11 cellular contexts compared by ENCODE assay signal in genomic region chr12:128190614-128191013, GRCh38.
A peak's percentile ranks its signal among the peaks of the same experiment; 100 is the strongest.
DNase-seq lines count a peak whose midpoint lies in the region; ATAC-seq and TF ChIP-seq lines count a peak whose summit lies in the region.
"Had no signal": no experiment of that assay in that cellular context is flagged by ENCODE, and none has a peak within 500 bp of the region (broad histone marks: within the 10 kb centered on the region; RNA-seq: fewer than 3 reads in every experiment).

No MANE protein-coding gene starts in this region.

- no peaks in the 10 kb centered on the region for H3K36me3 Mint-ChIP-seq in nephron progenitor cell (ENCODE audit: low read depth)

- H3K9me3 ChIP-seq in Karpas-422 (ENCODE audit: low read length) (no peaks in the 10 kb centered on the region), uterus (no peaks in the 10 kb centered on the region)

- no peak overlapping the region for H3K27ac Mint-ChIP-seq in nephron progenitor cell
- H3K27ac Mint-ChIP-seq: activated T-helper 1 cell treated with anti-CD3 and anti-CD28 coated beads, Interleukin-12 subunit alpha, Interleukin-12 subunit beta, Interleukin-2, Interleukin-4 antibody, amounts not matched to agents 30 ng/mL and 10 ng/mL and 1 ng/mL, durations not matched to agents 14 hours and 24 hours and 36 hours had no signal

- H4K20me1 ChIP-seq in Karpas-422 (ENCODE audit: insufficient read depth, low read depth, low read length), result no peaks in the 10 kb centered on the region

- intact Hi-C loops in uterus (cut with DNase I; ENCODE audit: low total_unique reads), result no loop called here

- in situ Hi-C loops in astrocyte of the cerebellum (cut with HindIII; ENCODE audit: low sequenced_read_pairs), result no loop called here

- no peaks in the 10 kb centered on the region for H3K4me1 Mint-ChIP-seq in nephron progenitor cell
- H3K4me1 Mint-ChIP-seq: central memory CD8-positive, alpha-beta T cell had no signal

- DNase-seq in Daoy (ENCODE audit: low read depth), result peak; percentile 25
- DNase-seq in Karpas-422, result peak; percentile 79
- no peak for DNase-seq in astrocyte of the cerebellum (ENCODE audit: low read depth)
- peak; percentile 80 for DNase-seq in nephron progenitor cell
- no peak for DNase-seq in uterus
- DNase-seq in GM19238 (ENCODE audit: insufficient read length, low spot score), result no peak
- DNase-seq: EL, small intestine had no signal

- H3K27me3 Mint-ChIP-seq in nephron progenitor cell (ENCODE audit: low read depth, poor library complexity), result no peaks in the 10 kb centered on the region
- H3K27me3 Mint-ChIP-seq: central memory CD8-positive, alpha-beta T cell had no signal

- peak overlapping the region; percentile 54 for H3K4me3 Mint-ChIP-seq in nephron progenitor cell
- H3K4me3 Mint-ChIP-seq: activated T-helper 1 cell treated with anti-CD3 and anti-CD28 coated beads, Interleukin-12 subunit alpha, Interleukin-12 subunit beta, Interleukin-2, Interleukin-4 antibody, amounts not matched to agents 30 ng/mL and 10 ng/mL and 1 ng/mL, durations not matched to agents 14 hours and 24 hours and 36 hours; central memory CD8-positive, alpha-beta T cell had no signal

- H3K4me3 ChIP-seq in Karpas-422 (ENCODE audit: low read length), result no peak overlapping the region
- H3K4me3 ChIP-seq in astrocyte of the cerebellum (ENCODE audit: low read depth, low read length), result no peak overlapping the region
- no peak overlapping the region for H3K4me3 ChIP-seq in uterus

- TF ChIP-seq POLR2A in uterus (IDR thresholded peaks at IDR 0.05), result no peak

- H3K9me2 ChIP-seq in Karpas-422 (replicated peaks; ENCODE audit: insufficient read depth, low read length), result no peaks in the 10 kb centered on the region

- no peak overlapping the region for H3K4me2 ChIP-seq in Karpas-422 (ENCODE audit: low read depth, low read length, poor library complexity, severe bottlenecking)

- no peak overlapping the region for H3K27ac ChIP-seq in Karpas-422 (ENCODE audit: low read length)
- H3K27ac ChIP-seq in uterus, result no peak overlapping the region

- H3K36me3 ChIP-seq in Karpas-422 (ENCODE audit: insufficient read depth, low read length), result no peaks in the 10 kb centered on the region
- H3K36me3 ChIP-seq in uterus, result no peaks in the 10 kb centered on the region

- no peak overlapping the region for H2AFZ ChIP-seq in Karpas-422 (ENCODE audit: low read length)

- no peak for ATAC-seq in HG02798 (IDR thresholded peaks at IDR 0.05; ENCODE audit: poor library complexity, unreplicated experiment)

- TF ChIP-seq CTCF in astrocyte of the cerebellum (IDR thresholded peaks at IDR 0.05; ENCODE audit: low read depth, low read length, missing control alignments) (peak; percentile 4), nephron progenitor cell (IDR thresholded peaks at IDR 0.05) (peak; percentile 83), uterus (IDR thresholded peaks at IDR 0.05) (no peak)

- H3K27me3 ChIP-seq in Karpas-422 (ENCODE audit: low read length) (no peaks in the 10 kb centered on the region), uterus (no peaks in the 10 kb centered on the region)

- H3K4me1 ChIP-seq in Karpas-422 (ENCODE audit: low read length) (no peaks in the 10 kb centered on the region), uterus (no peaks in the 10 kb centered on the region)

- H3K9ac ChIP-seq in Karpas-422 (ENCODE audit: low read length), result no peak overlapping the region

- no peaks in the 10 kb centered on the region for H3K79me2 ChIP-seq in Karpas-422 (ENCODE audit: low read length)

- peaks cover 13% of the 10 kb centered on the region for H3K9me3 Mint-ChIP-seq in nephron progenitor cell
- H3K9me3 Mint-ChIP-seq: central memory CD8-positive, alpha-beta T cell had no signal

Comparison
In these comparisons a context has a peak if more than half of its experiments do, and no peak if none do; other contexts are left out.
1. DNase-seq: peak in Daoy (single experiment), Karpas-422 (single experiment) and nephron progenitor cell (single experiment); none in astrocyte of the cerebellum (single experiment), uterus (0 of 2) and GM19238 (single experiment).
2. CTCF ChIP-seq: peak in astrocyte of the cerebellum (single experiment) and nephron progenitor cell (single experiment); none in uterus (0 of 4).